24 cellular contexts compared by ENCODE assay signal in genomic region chr15:101433396-101433795, GRCh38. TPM values are rescaled to one million over a fixed set of nuclear protein-coding genes. Genes with fewer than 3 reads are reported as not detected.
DNase-seq lines count a peak whose midpoint lies in the region; ATAC-seq, FAIRE-seq and TF ChIP-seq lines count a peak whose summit lies in the region.
"Had no signal": no experiment of that assay in that cellular context is flagged by ENCODE, and none has a peak within 500 bp of the region (broad histone marks: within the 10 kb centered on the region; RNA-seq: fewer than 3 reads in every experiment).

No MANE protein-coding gene starts in this region.

- H3K9ac ChIP-seq in K562 (ENCODE audit: insufficient read depth in 1 of 2, low read depth in 2 of 2, low read length in 2 of 2) (no peak overlapping the region), kidney (ENCODE audit: low read length in 2 of 2) (no peak overlapping the region)

- POLR2A ChIA-PET in K562 (lab: Yijun Ruan, JAX), result interaction anchor here (0.5 to 1.3 kb wide), 2 partner anchors 13 to 26 kb away, joined by 3 to 4 read pairs; no protein-coding TSS in a partner anchor

- in situ Hi-C loops in K562 (cut with MboI), result no loop called here

- 38% methylated on average over 7 of the region's 7 CpGs for WGBS in K562 (ENCODE audit: insufficient coverage, low coverage, missing lambda C conversion rate)
- 63 to 75% (median 67%) methylated on average over 7 of the region's 7 CpGs for WGBS in stomach, 5 donors

- H3K4me1 ChIP-seq in K562 (replicated peaks in 1 of 2; ENCODE audit: control insufficient read depth in 2 of 2, insufficient read depth in 2 of 2, low read length in 2 of 2) (peaks cover 0 to 3% of the 10 kb centered on the region in 2 experiments; a peak in 2 of 5 replicates), kidney (ENCODE audit: control insufficient read depth in 1 of 2, insufficient read depth in 1 of 2, low read depth in 1 of 2, low read length in 2 of 2) (no peaks in the 10 kb centered on the region), stomach (peaks cover 0 to 9% (median 3%) of the 10 kb centered on the region in 4 donors)

- no peaks in the 10 kb centered on the region for H3K79me2 ChIP-seq in K562 (ENCODE audit: control insufficient read depth, insufficient read depth, low read length)

- H3K36me3 ChIP-seq in K562 (ENCODE audit: control insufficient read depth, insufficient read depth, low read length) (peaks cover 28% of the 10 kb centered on the region; the same call in 2 of the 3 replicates), kidney (ENCODE audit: control insufficient read depth in 1 of 2, insufficient read depth in 2 of 2, low read length in 2 of 2) (no peaks in the 10 kb centered on the region), stomach (peaks cover 0 to 24% (median 7%) of the 10 kb centered on the region in 4 donors)

- intact Hi-C loops in K562 (cut with micrococcal nuclease) (loop anchor here (10.0 kb wide), 1 partner anchor 211 kb away; no protein-coding TSS in a partner anchor), kidney (cut with DNase I) (no loop called here), stomach (cut with DNase I; ENCODE audit: low total_unique reads) (no loop called here)

- no peaks in the 10 kb centered on the region for H3K9me3 Mint-ChIP-seq in activated T-helper 17 cell treated with anti-CD3 and anti-CD28 coated beads, Interleukin-2, amount 50 U/mL, for 72 hours
- no peaks in the 10 kb centered on the region for H3K9me3 Mint-ChIP-seq in stimulated activated naive B cell treated with anti-CD40 and anti-IgM and Interleukin-4, amounts not matched to agents 10 μg/mL and 1 μg/mL and 100 μg/mL, for 72 hours

- H3K9me1 ChIP-seq in K562 (ENCODE audit: control insufficient read depth, insufficient read depth, low read length), result no peaks in the 10 kb centered on the region

- no peak for ATAC-seq in K562
- no peak for ATAC-seq in activated T-helper 17 cell treated with anti-CD3 and anti-CD28 coated beads, Interleukin-2, amount 50 U/mL, for 72 hours (replicated peaks)
- no peak for ATAC-seq in stimulated activated naive B cell treated with anti-CD40 and anti-IgM and Interleukin-4, amounts not matched to agents 10 μg/mL and 1 μg/mL and 100 μg/mL, for 72 hours (replicated peaks)

- H3K4me1 Mint-ChIP-seq in activated T-helper 17 cell treated with anti-CD3 and anti-CD28 coated beads, Interleukin-2, amount 50 U/mL, for 72 hours, result no peaks in the 10 kb centered on the region
- no peaks in the 10 kb centered on the region for H3K4me1 Mint-ChIP-seq in stimulated activated naive B cell treated with anti-CD40 and anti-IgM and Interleukin-4, amounts not matched to agents 10 μg/mL and 1 μg/mL and 100 μg/mL, for 72 hours
- H3K4me1 Mint-ChIP-seq: B cell, IgD-negative memory B cell had no signal

- no peak for TF ChIP-seq CTCF in K562 (IDR thresholded peaks at IDR 0.05 in 2 of 3, conservative IDR thresholded peaks at IDR 0.05 in 1 of 3; ENCODE audit: insufficient read depth in 2 of 3, low read depth in 1 of 3, low read length in 3 of 3)
- no peak for TF ChIP-seq CTCF in kidney (IDR thresholded peaks at IDR 0.05; ENCODE audit: borderline replicate concordance, extremely low read depth, insufficient read depth)
- no peak for TF ChIP-seq CTCF in stomach (IDR thresholded peaks at IDR 0.05)

- BruUV-seq in K562 (replicated peaks; lab: Mats Ljungman, UMichigan), result no TSS peak

- no peak overlapping the region for H3K27ac Mint-ChIP-seq in activated T-helper 17 cell treated with anti-CD3 and anti-CD28 coated beads, Interleukin-2, amount 50 U/mL, for 72 hours
- H3K27ac Mint-ChIP-seq in stimulated activated naive B cell treated with anti-CD40 and anti-IgM and Interleukin-4, amounts not matched to agents 10 μg/mL and 1 μg/mL and 100 μg/mL, for 72 hours, result no peak overlapping the region
- H3K27ac Mint-ChIP-seq: B cell, IgD-negative memory B cell had no signal

- no peaks in the 10 kb centered on the region for H3K36me3 Mint-ChIP-seq in activated T-helper 17 cell treated with anti-CD3 and anti-CD28 coated beads, Interleukin-2, amount 50 U/mL, for 72 hours (ENCODE audit: low read depth)
- no peaks in the 10 kb centered on the region for H3K36me3 Mint-ChIP-seq in stimulated activated naive B cell treated with anti-CD40 and anti-IgM and Interleukin-4, amounts not matched to agents 10 μg/mL and 1 μg/mL and 100 μg/mL, for 72 hours
- H3K36me3 Mint-ChIP-seq: IgD-negative memory B cell had no signal

- H3K4me3 ChIP-seq in K562 (no peak overlapping the region), kidney (ENCODE audit: low read length in 2 of 2) (no peak overlapping the region), stomach (no peak overlapping the region)
- H3K4me3 ChIP-seq: PC-9 had no signal

- peak; percentile 49 for DNase-seq in activated CD8-positive, alpha-beta memory T cell treated with anti-CD3 and anti-CD28 coated beads for 24 hours
- no peak for DNase-seq in activated CD8-positive, alpha-beta memory T cell treated with anti-CD3 and anti-CD28 coated beads, Interleukin-2, amount 50 U/mL, for 48 hours
- DNase-seq in K562 (ENCODE audit: extremely low read depth in 1 of 4, low spot score in 3 of 4), result no peak
- peak; percentile 48 for DNase-seq in kidney
- peak; percentile 20 for DNase-seq in stomach
- DNase-seq in AG08396 (ENCODE audit: low spot score), result no peak
- no peak for DNase-seq in stimulated activated naive B cell treated with anti-CD40 and anti-IgM and Interleukin-4, amounts not matched to agents 10 μg/mL and 1 μg/mL and 100 μg/mL, for 72 hours
- DNase-seq: Kasumi-1, MM.1S, NCI-H1092, NCI-H1436 treated with DMSO at 0.1 percent for 48 hours, NCI-H2029, NCI-H345, NCI-H524 treated with DMSO at 0.1 percent for 48 hours, PC-9 had no signal

- no peak for TF ChIP-seq RAD21 in K562 (CRISPR knock-in tag; conservative IDR thresholded peaks at IDR 0.05 in 1 of 2, IDR thresholded peaks at IDR 0.05 in 1 of 2)

- H3K27ac ChIP-seq in K562 (ENCODE audit: extremely low read depth, low read depth, low read length) (no peak overlapping the region), kidney (ENCODE audit: low read depth in 2 of 2, low read length in 2 of 2) (no peak overlapping the region), stomach (no peak overlapping the region)
- H3K27ac ChIP-seq: 22Rv1, HL-60, PC-9, RWPE1 had no signal

- FAIRE-seq in K562 (lab: Jason Lieb, UNC), result no peak
- FAIRE-seq in kidney (lab: Jason Lieb, UNC), result no peak
- FAIRE-seq: G401.6, HTR-8/SVneo had no signal

- peaks cover 0 to 3% of the 10 kb centered on the region in 2 experiments; a peak in 3 of 5 replicates for H3K27me3 ChIP-seq in K562 (ENCODE audit: control insufficient read depth in 2 of 2, insufficient read depth in 2 of 2, low read length in 2 of 2)
- no peaks in the 10 kb centered on the region for H3K27me3 ChIP-seq in stomach

- H4K20me1 ChIP-seq in K562 (replicated peaks; ENCODE audit: control insufficient read depth, insufficient read depth, low read length), result no peaks in the 10 kb centered on the region; the same call in 1 of the 2 replicates

- no peak for TF ChIP-seq EP300 in K562 (IDR thresholded peaks at IDR 0.05; ENCODE audit: low read length)
- TF ChIP-seq EP300 in stomach (IDR thresholded peaks at IDR 0.05), result no peak

- H3K4me3 Mint-ChIP-seq in activated T-helper 17 cell treated with anti-CD3 and anti-CD28 coated beads, Interleukin-2, amount 50 U/mL, for 72 hours, result no peak overlapping the region
- no peak overlapping the region for H3K4me3 Mint-ChIP-seq in stimulated activated naive B cell treated with anti-CD40 and anti-IgM and Interleukin-4, amounts not matched to agents 10 μg/mL and 1 μg/mL and 100 μg/mL, for 72 hours
- H3K4me3 Mint-ChIP-seq: B cell, IgD-negative memory B cell had no signal

- H2AFZ ChIP-seq in K562 (ENCODE audit: low read depth, low read length), result no peak overlapping the region
- H2AFZ ChIP-seq: PC-9 had no signal

- no peak overlapping the region for H3K4me2 ChIP-seq in K562 (ENCODE audit: insufficient read depth, low read length)
- H3K4me2 ChIP-seq: PC-9 had no signal

- H3K9me3 ChIP-seq in K562 (replicated peaks; ENCODE audit: control insufficient read depth, insufficient read depth, low read depth, low read length), result no peaks in the 10 kb centered on the region
- H3K9me3 ChIP-seq in kidney (ENCODE audit: control insufficient read depth in 1 of 2, low read length in 2 of 2), result no peaks in the 10 kb centered on the region
- no peaks in the 10 kb centered on the region for H3K9me3 ChIP-seq in stomach

- CTCF ChIA-PET in K562 (lab: Yijun Ruan, JAX; ENCODE audit: low intra/inter-chr PET ratio), result no interaction called here

- TF ChIP-seq POLR2A in K562 (conservative IDR thresholded peaks at IDR 0.05), result no peak
- TF ChIP-seq POLR2A in stomach (IDR thresholded peaks at IDR 0.05), result no peak

- peaks cover 8% of the 10 kb centered on the region for H3K27me3 Mint-ChIP-seq in activated T-helper 17 cell treated with anti-CD3 and anti-CD28 coated beads, Interleukin-2, amount 50 U/mL, for 72 hours
- H3K27me3 Mint-ChIP-seq in stimulated activated naive B cell treated with anti-CD40 and anti-IgM and Interleukin-4, amounts not matched to agents 10 μg/mL and 1 μg/mL and 100 μg/mL, for 72 hours, result peaks cover 22 to 32% of the 10 kb centered on the region in 2 donors

RNA-seq across cellular contexts. Expression of gene PCSK6, which starts 56.1 kb away (rescaled TPM):
- total RNA-seq in K562 (2011; cell fraction: chromatin; rRNA removed; ENCODE audit: low replicate concordance), result 94.9 and 139 TPM in 2 replicates
- total RNA-seq in K562 (2011; cell fraction: nucleolus; rRNA removed), result 83.4 and 91.1 TPM in 2 replicates
- 86.1 and 94.3 TPM in 2 replicates for total RNA-seq in K562 (2011; cell fraction: nucleoplasm; rRNA removed)
- total RNA-seq in K562 (2014; rRNA removed) (14.5 and 27.2 TPM in 2 replicates), K562 (2014; rRNA removed; fragmentation: Illumina TruSeq; extraction: Trizol) (13.7 and 14.4 TPM in 2 replicates), K562 (2015; rRNA removed; fragmentation: Illumina TruSeq; extraction: Trizol) (11.2 and 11.8 TPM in 2 replicates), K562 (2021) (17.6 and 18.3 TPM in 2 replicates), kidney (7.3 TPM), stomach (10 to 100 TPM in 4 of 5 donors, 1 to 10 TPM in 1; 2.9 to 91.5 (median 24.4) TPM)
- polyA plus RNA-seq in K562 (2011; rRNA removed) (32.6 and 36.7 TPM in 2 replicates), K562 (2014; fragmentation: Illumina TruSeq; extraction: Trizol) (17.5 and 20.5 TPM in 2 replicates), K562 (2014; fragmentation: Nextera tagmentation; extraction: Ambion mirVana) (1 to 10 TPM; 2.2 to 3.4 TPM), K562 (2014; rRNA removed) (19.3 and 20.7 TPM in 2 replicates), kidney (ENCODE audit: insufficient read depth, low read depth, low replicate concordance) (3.8 TPM), stomach (10 to 100 TPM in 1 of 3 donors, 1 to 10 TPM in 2; 2.8 to 14.4 (median 8.2) TPM)
- polyA plus RNA-seq in K562 (2011; cell fraction: cytosol; rRNA removed), result 23.3 and 26.1 TPM in 2 replicates
- polyA plus RNA-seq in K562 (2011; cell fraction: nucleus; rRNA removed), result 87.3 and 101 TPM in 2 replicates
- 17.5 and 24.2 TPM in 2 replicates for polyA plus RNA-seq in K562 (2012)
- 24.8 and 36.1 TPM in 2 replicates for polyA minus RNA-seq in K562 (2011; rRNA and poly(A)+ RNA removed)
- polyA minus RNA-seq in K562 (2011; cell fraction: cytosol; rRNA and poly(A)+ RNA removed), result 30.4 and 31.4 TPM in 2 replicates
- polyA minus RNA-seq in K562 (2011; cell fraction: nucleus; rRNA and poly(A)+ RNA removed), result 33.4 and 41.8 TPM in 2 replicates
- total RNA-seq in activated T-helper 17 cell treated with anti-CD3 and anti-CD28 coated beads, Interleukin-2, amount 50 U/mL, for 72 hours, result 1 to 10 TPM in 1 of 2 donors, under 1 TPM in 1; 0.56 to 1.3 TPM
- total RNA-seq: H4 had no signal

Comparison
In these comparisons a context has a peak if more than half of its experiments do, and no peak if none do; other contexts are left out.
1. DNase-seq: peak in activated CD8-positive, alpha-beta memory T cell treated with anti-CD3 and anti-CD28 coated beads for 24 hours (single experiment), kidney (single experiment) and stomach (single experiment); none in activated CD8-positive, alpha-beta memory T cell treated with anti-CD3 and anti-CD28 coated beads, Interleukin-2, amount 50 U/mL, for 48 hours (single experiment), K562 (0 of 4), AG08396 (single experiment) and stimulated activated naive B cell treated with anti-CD40 and anti-IgM and Interleukin-4, amounts not matched to agents 10 μg/mL and 1 μg/mL and 100 μg/mL, for 72 hours (single experiment).